1 cellular context compared by ENCODE assay signal in the genomic region with DNA sequence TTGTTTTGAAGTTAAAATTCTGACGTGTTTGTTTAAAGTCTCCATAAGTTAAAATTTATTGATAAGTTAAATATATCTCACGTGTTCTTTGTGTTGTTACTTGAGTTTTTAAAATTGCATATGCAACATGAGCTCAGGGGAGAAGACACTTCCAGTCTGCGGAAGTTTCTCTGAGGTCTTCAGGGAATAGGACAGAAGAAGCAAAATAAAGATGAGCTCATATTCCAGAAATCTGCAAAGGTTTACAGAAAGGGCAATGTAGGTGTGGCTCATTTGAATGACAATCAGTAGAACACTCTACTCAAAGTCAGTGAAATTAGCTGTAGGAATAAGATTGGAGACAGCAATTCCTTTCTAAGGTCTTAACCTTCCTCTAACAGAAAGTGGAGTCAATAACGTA.
TF ChIP-seq lines count a peak whose summit lies in the region.

No MANE protein-coding gene starts in this region.

TF ChIP-seq in WTC11, 78 proteins besides CTCF, POLR2A, EP300 and RAD21 (continued from another document):
- TF ChIP-seq, protein P1, sequence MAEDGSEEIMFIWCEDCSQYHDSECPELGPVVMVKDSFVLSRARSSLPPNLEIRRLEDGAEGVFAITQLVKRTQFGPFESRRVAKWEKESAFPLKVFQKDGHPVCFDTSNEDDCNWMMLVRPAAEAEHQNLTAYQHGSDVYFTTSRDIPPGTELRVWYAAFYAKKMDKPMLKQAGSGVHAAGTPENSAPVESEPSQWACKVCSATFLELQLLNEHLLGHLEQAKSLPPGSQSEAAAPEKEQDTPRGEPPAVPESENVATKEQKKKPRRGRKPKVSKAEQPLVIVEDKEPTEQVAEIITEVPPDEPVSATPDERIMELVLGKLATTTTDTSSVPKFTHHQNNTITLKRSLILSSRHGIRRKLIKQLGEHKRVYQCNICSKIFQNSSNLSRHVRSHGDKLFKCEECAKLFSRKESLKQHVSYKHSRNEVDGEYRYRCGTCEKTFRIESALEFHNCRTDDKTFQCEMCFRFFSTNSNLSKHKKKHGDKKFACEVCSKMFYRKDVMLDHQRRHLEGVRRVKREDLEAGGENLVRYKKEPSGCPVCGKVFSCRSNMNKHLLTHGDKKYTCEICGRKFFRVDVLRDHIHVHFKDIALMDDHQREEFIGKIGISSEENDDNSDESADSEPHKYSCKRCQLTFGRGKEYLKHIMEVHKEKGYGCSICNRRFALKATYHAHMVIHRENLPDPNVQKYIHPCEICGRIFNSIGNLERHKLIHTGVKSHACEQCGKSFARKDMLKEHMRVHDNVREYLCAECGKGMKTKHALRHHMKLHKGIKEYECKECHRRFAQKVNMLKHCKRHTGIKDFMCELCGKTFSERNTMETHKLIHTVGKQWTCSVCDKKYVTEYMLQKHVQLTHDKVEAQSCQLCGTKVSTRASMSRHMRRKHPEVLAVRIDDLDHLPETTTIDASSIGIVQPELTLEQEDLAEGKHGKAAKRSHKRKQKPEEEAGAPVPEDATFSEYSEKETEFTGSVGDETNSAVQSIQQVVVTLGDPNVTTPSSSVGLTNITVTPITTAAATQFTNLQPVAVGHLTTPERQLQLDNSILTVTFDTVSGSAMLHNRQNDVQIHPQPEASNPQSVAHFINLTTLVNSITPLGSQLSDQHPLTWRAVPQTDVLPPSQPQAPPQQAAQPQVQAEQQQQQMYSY (CRISPR knock-in tag; IDR thresholded peaks at IDR 0.05): no peak
- TF ChIP-seq ELF4 (CRISPR knock-in tag; IDR thresholded peaks at IDR 0.05; ENCODE audit: low read depth) (no peak), HMGA2 (CRISPR knock-in tag; IDR thresholded peaks at IDR 0.05) (no peak), JUN (CRISPR knock-in tag; IDR thresholded peaks at IDR 0.05) (no peak), SMAD3 (CRISPR knock-in tag; IDR thresholded peaks at IDR 0.05; ENCODE audit: borderline replicate concordance) (no peak), GRHL2 (CRISPR knock-in tag; IDR thresholded peaks at IDR 0.05; ENCODE audit: insufficient replicate concordance, severe bottlenecking) (no peak), TEAD1 (CRISPR knock-in tag; IDR thresholded peaks at IDR 0.05) (no peak)
- TF ChIP-seq, protein P2, sequence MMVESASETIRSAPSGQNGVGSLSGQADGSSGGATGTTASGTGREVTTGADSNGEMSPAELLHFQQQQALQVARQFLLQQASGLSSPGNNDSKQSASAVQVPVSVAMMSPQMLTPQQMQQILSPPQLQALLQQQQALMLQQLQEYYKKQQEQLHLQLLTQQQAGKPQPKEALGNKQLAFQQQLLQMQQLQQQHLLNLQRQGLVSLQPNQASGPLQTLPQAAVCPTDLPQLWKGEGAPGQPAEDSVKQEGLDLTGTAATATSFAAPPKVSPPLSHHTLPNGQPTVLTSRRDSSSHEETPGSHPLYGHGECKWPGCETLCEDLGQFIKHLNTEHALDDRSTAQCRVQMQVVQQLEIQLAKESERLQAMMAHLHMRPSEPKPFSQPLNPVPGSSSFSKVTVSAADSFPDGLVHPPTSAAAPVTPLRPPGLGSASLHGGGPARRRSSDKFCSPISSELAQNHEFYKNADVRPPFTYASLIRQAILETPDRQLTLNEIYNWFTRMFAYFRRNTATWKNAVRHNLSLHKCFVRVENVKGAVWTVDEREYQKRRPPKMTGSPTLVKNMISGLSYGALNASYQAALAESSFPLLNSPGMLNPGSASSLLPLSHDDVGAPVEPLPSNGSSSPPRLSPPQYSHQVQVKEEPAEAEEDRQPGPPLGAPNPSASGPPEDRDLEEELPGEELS (CRISPR knock-in tag; IDR thresholded peaks at IDR 0.05): no peak
- TF ChIP-seq, protein P3, sequence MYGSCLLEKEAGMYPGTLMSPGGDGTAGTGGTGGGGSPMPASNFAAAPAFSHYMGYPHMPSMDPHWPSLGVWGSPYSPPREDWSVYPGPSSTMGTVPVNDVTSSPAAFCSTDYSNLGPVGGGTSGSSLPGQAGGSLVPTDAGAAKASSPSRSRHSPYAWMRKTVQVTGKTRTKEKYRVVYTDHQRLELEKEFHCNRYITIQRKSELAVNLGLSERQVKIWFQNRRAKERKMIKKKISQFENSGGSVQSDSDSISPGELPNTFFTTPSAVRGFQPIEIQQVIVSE (CRISPR knock-in tag; IDR thresholded peaks at IDR 0.05; ENCODE audit: borderline replicate concordance): no peak
- TF ChIP-seq, protein P4, sequence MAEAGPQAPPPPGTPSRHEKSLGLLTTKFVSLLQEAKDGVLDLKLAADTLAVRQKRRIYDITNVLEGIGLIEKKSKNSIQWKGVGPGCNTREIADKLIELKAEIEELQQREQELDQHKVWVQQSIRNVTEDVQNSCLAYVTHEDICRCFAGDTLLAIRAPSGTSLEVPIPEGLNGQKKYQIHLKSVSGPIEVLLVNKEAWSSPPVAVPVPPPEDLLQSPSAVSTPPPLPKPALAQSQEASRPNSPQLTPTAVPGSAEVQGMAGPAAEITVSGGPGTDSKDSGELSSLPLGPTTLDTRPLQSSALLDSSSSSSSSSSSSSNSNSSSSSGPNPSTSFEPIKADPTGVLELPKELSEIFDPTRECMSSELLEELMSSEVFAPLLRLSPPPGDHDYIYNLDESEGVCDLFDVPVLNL (CRISPR knock-in tag; IDR thresholded peaks at IDR 0.05; ENCODE audit: borderline replicate concordance, low read depth): no peak
- TF ChIP-seq, protein P5, sequence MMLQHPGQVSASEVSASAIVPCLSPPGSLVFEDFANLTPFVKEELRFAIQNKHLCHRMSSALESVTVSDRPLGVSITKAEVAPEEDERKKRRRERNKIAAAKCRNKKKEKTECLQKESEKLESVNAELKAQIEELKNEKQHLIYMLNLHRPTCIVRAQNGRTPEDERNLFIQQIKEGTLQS (CRISPR knock-in tag; conservative IDR thresholded peaks at IDR 0.05): no peak
